1 cellular context compared by ENCODE assay signal in the genomic region with DNA sequence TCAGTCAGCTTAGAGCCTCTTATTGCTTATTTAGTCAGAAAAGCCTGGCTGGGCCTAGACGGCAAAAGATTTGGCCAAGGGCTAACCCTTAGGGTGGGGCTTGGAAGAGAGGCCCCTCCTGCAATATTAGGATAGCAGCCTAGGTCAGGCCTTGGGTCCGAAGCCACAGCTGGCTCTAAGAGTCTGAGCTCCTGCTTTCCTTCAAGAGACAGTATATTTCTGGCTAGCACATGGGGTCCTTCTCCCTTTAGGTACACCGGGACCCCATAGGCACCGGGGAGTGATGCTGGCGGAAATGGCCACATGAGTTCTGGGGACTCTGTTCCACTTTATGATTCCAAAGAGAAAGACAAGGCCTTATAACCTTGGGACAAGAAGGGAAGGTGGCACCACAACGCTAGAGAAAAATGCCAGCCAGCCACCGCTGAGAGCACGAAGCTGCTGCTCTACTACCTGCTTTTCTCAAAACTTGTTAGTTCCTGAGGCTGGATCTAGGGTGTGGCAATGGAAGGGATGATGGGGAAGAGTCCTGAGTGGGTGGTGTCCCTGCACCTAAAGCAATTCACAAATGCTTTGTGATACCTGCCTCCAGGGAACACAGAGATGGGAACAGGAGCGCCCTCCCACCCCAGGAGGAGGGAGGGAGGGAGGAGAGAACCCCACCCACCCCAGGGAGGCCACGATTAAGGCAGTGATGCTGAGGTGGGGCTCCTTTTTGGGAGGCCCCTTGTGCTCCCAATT.
TF ChIP-seq lines count a peak whose summit lies in the region.

No MANE protein-coding gene starts in this region.

TF ChIP-seq in IMR-90, 13 proteins besides CTCF, POLR2A, EP300 and RAD21:
- TF ChIP-seq RCOR1 (IDR thresholded peaks at IDR 0.05; ENCODE audit: insufficient replicate concordance, low read length), result no peak
- TF ChIP-seq CHD1 (IDR thresholded peaks at IDR 0.05; ENCODE audit: low read depth, low read length), result no peak
- TF ChIP-seq BHLHE40 (IDR thresholded peaks at IDR 0.05; ENCODE audit: low read depth, low read length), result no peak
- TF ChIP-seq MAFK (IDR thresholded peaks at IDR 0.05; ENCODE audit: low read depth, low read length), result no peak
- no peak for TF ChIP-seq FOS (IDR thresholded peaks at IDR 0.05; ENCODE audit: low read depth, low read length)
- TF ChIP-seq, protein P1, sequence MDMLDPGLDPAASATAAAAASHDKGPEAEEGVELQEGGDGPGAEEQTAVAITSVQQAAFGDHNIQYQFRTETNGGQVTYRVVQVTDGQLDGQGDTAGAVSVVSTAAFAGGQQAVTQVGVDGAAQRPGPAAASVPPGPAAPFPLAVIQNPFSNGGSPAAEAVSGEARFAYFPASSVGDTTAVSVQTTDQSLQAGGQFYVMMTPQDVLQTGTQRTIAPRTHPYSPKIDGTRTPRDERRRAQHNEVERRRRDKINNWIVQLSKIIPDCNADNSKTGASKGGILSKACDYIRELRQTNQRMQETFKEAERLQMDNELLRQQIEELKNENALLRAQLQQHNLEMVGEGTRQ (IDR thresholded peaks at IDR 0.05; ENCODE audit: low read depth, low read length), result no peak
- no peak for TF ChIP-seq SMC3 (IDR thresholded peaks at IDR 0.05; ENCODE audit: low read depth, low read length)
- TF ChIP-seq NFE2L2 (IDR thresholded peaks at IDR 0.05; ENCODE audit: low read depth, low read length), result no peak
TF ChIP-seq in IMR-90: peak in this region for 0.
